13 cellular contexts compared by ENCODE assay signal in genomic region chr3:119643528-119643927, GRCh38. TPM values are rescaled to one million over a fixed set of nuclear protein-coding genes. Genes with fewer than 3 reads are reported as not detected.
DNase-seq lines count a peak whose midpoint lies in the region.
"Had no signal": no experiment of that assay in that cellular context is flagged by ENCODE, and none has a peak within 500 bp of the region (broad histone marks: within the 10 kb centered on the region; RNA-seq: fewer than 3 reads in every experiment).

No MANE protein-coding gene starts in this region.

- peaks cover 4% of the 10 kb centered on the region for H3K9me3 Mint-ChIP-seq in activated CD4-positive, alpha-beta memory T cell treated with anti-CD3 and anti-CD28 coated beads for 36 hours
- peaks cover 3% of the 10 kb centered on the region for H3K9me3 Mint-ChIP-seq in activated CD4-positive, alpha-beta memory T cell treated with anti-CD3 and anti-CD28 coated beads, Interleukin-2, amount 10 ng/mL, durations not matched to agents 7 days and 5 days

- H3K9me3 ChIP-seq in skeletal muscle satellite cell (replicated peaks; ENCODE audit: low read length): no peaks in the 10 kb centered on the region
- H3K9me3 ChIP-seq: thoracic aorta had no signal

- POLR2A ChIA-PET in activated CD4-positive, alpha-beta memory T cell treated with anti-CD3 and anti-CD28 coated beads for 36 hours (lab: Charles Lee): interaction anchor here (1.5 to 1.7 kb wide), 3 partner anchors 33 to 321 kb away, joined by 4 to 6 read pairs (median 4); partner anchors contain the start of gene TMEM39A
- POLR2A ChIA-PET in activated CD4-positive, alpha-beta memory T cell treated with anti-CD3 and anti-CD28 coated beads, Interleukin-2, amount 10 ng/mL, durations not matched to agents 7 days and 5 days (lab: Charles Lee): interaction anchor here (1.2 to 2.1 kb wide), 2 partner anchors 17 to 33 kb away, joined by 4 to 6 read pairs; partner anchors contain the start of genes COX17 and POPDC2

- H3K9ac ChIP-seq in skeletal muscle satellite cell (ENCODE audit: low read depth, low read length): peak overlapping the region; percentile 11

- H3K27me3 ChIP-seq in skeletal muscle satellite cell (ENCODE audit: control insufficient read depth, insufficient read depth, low read length): no peaks in the 10 kb centered on the region

- H3K4me1 ChIP-seq in skeletal muscle satellite cell (ENCODE audit: control insufficient read depth, insufficient read depth, low read length): peaks cover 25% of the 10 kb centered on the region

- intact Hi-C loops in activated CD4-positive, alpha-beta memory T cell treated with anti-CD3 and anti-CD28 coated beads for 36 hours (cut with micrococcal nuclease): loop anchor here (1.0 kb wide), 1 partner anchor 45 kb away; no protein-coding TSS in a partner anchor

- H3K4me2 ChIP-seq in skeletal muscle satellite cell (ENCODE audit: low read length): peak overlapping the region; percentile 22

- peaks cover 43% of the 10 kb centered on the region for H3K4me1 Mint-ChIP-seq in activated CD4-positive, alpha-beta memory T cell treated with anti-CD3 and anti-CD28 coated beads for 36 hours (ENCODE audit: low read depth)
- H3K4me1 Mint-ChIP-seq in activated CD4-positive, alpha-beta memory T cell treated with anti-CD3 and anti-CD28 coated beads, Interleukin-2, amount 10 ng/mL, durations not matched to agents 7 days and 5 days: peaks cover 35% of the 10 kb centered on the region

- DNase-seq in activated CD4-positive, alpha-beta memory T cell treated with anti-CD3 and anti-CD28 coated beads for 36 hours: no peak
- no peak for DNase-seq in activated CD4-positive, alpha-beta memory T cell treated with anti-CD3 and anti-CD28 coated beads, Interleukin-2, amount 10 ng/mL, durations not matched to agents 7 days and 5 days
- DNase-seq in RKO (ENCODE audit: low spot score) (peak; percentile 62), fibroblast of peridontal ligament (ENCODE audit: extremely low read depth) (peak; percentile 85), NCI-H524 (lab: John Stamatoyannopoulos, UW) (no peak), D341Med (ENCODE audit: low spot score) (no peak), HuH-7 (ENCODE audit: low spot score) (no peak)
- DNase-seq: foreskin melanocyte, NCI-H2107, SHP77 treated with DMSO at 0.1 percent for 48 hours had no signal

- no peak overlapping the region for H3K4me3 Mint-ChIP-seq in activated CD4-positive, alpha-beta memory T cell treated with anti-CD3 and anti-CD28 coated beads for 36 hours
- no peak overlapping the region for H3K4me3 Mint-ChIP-seq in activated CD4-positive, alpha-beta memory T cell treated with anti-CD3 and anti-CD28 coated beads, Interleukin-2, amount 10 ng/mL, durations not matched to agents 7 days and 5 days

- H3K27me3 Mint-ChIP-seq in activated CD4-positive, alpha-beta memory T cell treated with anti-CD3 and anti-CD28 coated beads for 36 hours: no peaks in the 10 kb centered on the region
- no peaks in the 10 kb centered on the region for H3K27me3 Mint-ChIP-seq in activated CD4-positive, alpha-beta memory T cell treated with anti-CD3 and anti-CD28 coated beads, Interleukin-2, amount 10 ng/mL, durations not matched to agents 7 days and 5 days

- CTCF ChIA-PET in activated CD4-positive, alpha-beta memory T cell treated with anti-CD3 and anti-CD28 coated beads for 36 hours (lab: Charles Lee): interaction anchor here (1.4 to 1.6 kb wide), 2 partner anchors 43 to 403 kb away, joined by 4 to 6 read pairs; partner anchors contain the start of gene B4GALT4
- CTCF ChIA-PET in activated CD4-positive, alpha-beta memory T cell treated with anti-CD3 and anti-CD28 coated beads, Interleukin-2, amount 10 ng/mL, durations not matched to agents 7 days and 5 days (lab: Charles Lee): no interaction called here

- H3K4me3 ChIP-seq in skeletal muscle satellite cell (ENCODE audit: low read length): no peak overlapping the region
- H3K4me3 ChIP-seq: thoracic aorta had no signal

- no peaks in the 10 kb centered on the region for H3K36me3 ChIP-seq in skeletal muscle satellite cell (ENCODE audit: insufficient read depth, low read length)

- H3K27ac Mint-ChIP-seq in activated CD4-positive, alpha-beta memory T cell treated with anti-CD3 and anti-CD28 coated beads for 36 hours: peak overlapping the region; percentile 46
- no peak overlapping the region for H3K27ac Mint-ChIP-seq in activated CD4-positive, alpha-beta memory T cell treated with anti-CD3 and anti-CD28 coated beads, Interleukin-2, amount 10 ng/mL, durations not matched to agents 7 days and 5 days

- peaks cover 34% of the 10 kb centered on the region for H3K36me3 Mint-ChIP-seq in activated CD4-positive, alpha-beta memory T cell treated with anti-CD3 and anti-CD28 coated beads for 36 hours
- peaks cover 41% of the 10 kb centered on the region for H3K36me3 Mint-ChIP-seq in activated CD4-positive, alpha-beta memory T cell treated with anti-CD3 and anti-CD28 coated beads, Interleukin-2, amount 10 ng/mL, durations not matched to agents 7 days and 5 days (ENCODE audit: low read depth)

RNA-seq across cellular contexts. Expression of gene POPDC2, which starts 16.9 kb away (rescaled TPM):
- total RNA-seq in activated CD4-positive, alpha-beta memory T cell treated with anti-CD3 and anti-CD28 coated beads for 36 hours: 1 to 10 TPM; 2.1 to 2.3 TPM
- 1 to 10 TPM; 2.4 to 3.2 TPM for total RNA-seq in activated CD4-positive, alpha-beta memory T cell treated with anti-CD3 and anti-CD28 coated beads, Interleukin-2, amount 10 ng/mL, durations not matched to agents 7 days and 5 days
- 0.51 TPM in 1 of 2 replicates, not detected in the other for total RNA-seq in skeletal muscle satellite cell (2012; rRNA removed)

RNA-seq across cellular contexts. Expression of gene COX17, which starts 33.7 kb away (rescaled TPM):
- total RNA-seq in activated CD4-positive, alpha-beta memory T cell treated with anti-CD3 and anti-CD28 coated beads for 36 hours: 100 to 1,000 TPM; 108 to 112 TPM
- 10 to 100 TPM; 63.7 to 69.8 TPM for total RNA-seq in activated CD4-positive, alpha-beta memory T cell treated with anti-CD3 and anti-CD28 coated beads, Interleukin-2, amount 10 ng/mL, durations not matched to agents 7 days and 5 days
- total RNA-seq in skeletal muscle satellite cell (2012; rRNA removed): 10.6 and 15.1 TPM in 2 replicates

RNA-seq across cellular contexts. Expression of gene PLA1A, which starts 45.8 kb away (rescaled TPM):
- under 1 TPM; 0.31 to 0.34 TPM for total RNA-seq in activated CD4-positive, alpha-beta memory T cell treated with anti-CD3 and anti-CD28 coated beads for 36 hours
- total RNA-seq in activated CD4-positive, alpha-beta memory T cell treated with anti-CD3 and anti-CD28 coated beads, Interleukin-2, amount 10 ng/mL, durations not matched to agents 7 days and 5 days: under 1 TPM in 1 of 2 experiments, not detected in 1; 0.25 TPM
- 0.22 TPM in 1 of 2 replicates, not detected in the other for total RNA-seq in skeletal muscle satellite cell (2012; rRNA removed)

RNA-seq across cellular contexts. Expression of gene CFAP91, which starts 59.3 kb away (rescaled TPM):
- total RNA-seq in activated CD4-positive, alpha-beta memory T cell treated with anti-CD3 and anti-CD28 coated beads for 36 hours: under 1 TPM; 0.29 to 0.31 TPM
- total RNA-seq in activated CD4-positive, alpha-beta memory T cell treated with anti-CD3 and anti-CD28 coated beads, Interleukin-2, amount 10 ng/mL, durations not matched to agents 7 days and 5 days: not detected
- 0.25 and 0.87 TPM in 2 replicates for total RNA-seq in skeletal muscle satellite cell (2012; rRNA removed)
- total RNA-seq: HepG2 had no signal

Comparison
In these comparisons a context has a peak if more than half of its experiments do, and no peak if none do; other contexts are left out.
1. DNase-seq: peak in RKO (single experiment) and fibroblast of peridontal ligament (single experiment); none in activated CD4-positive, alpha-beta memory T cell treated with anti-CD3 and anti-CD28 coated beads for 36 hours (single experiment), activated CD4-positive, alpha-beta memory T cell treated with anti-CD3 and anti-CD28 coated beads, Interleukin-2, amount 10 ng/mL, durations not matched to agents 7 days and 5 days (single experiment), NCI-H524 (0 of 2), D341Med (single experiment) and HuH-7 (single experiment).